1 cellular context compared by ENCODE assay signal in the genomic region with DNA sequence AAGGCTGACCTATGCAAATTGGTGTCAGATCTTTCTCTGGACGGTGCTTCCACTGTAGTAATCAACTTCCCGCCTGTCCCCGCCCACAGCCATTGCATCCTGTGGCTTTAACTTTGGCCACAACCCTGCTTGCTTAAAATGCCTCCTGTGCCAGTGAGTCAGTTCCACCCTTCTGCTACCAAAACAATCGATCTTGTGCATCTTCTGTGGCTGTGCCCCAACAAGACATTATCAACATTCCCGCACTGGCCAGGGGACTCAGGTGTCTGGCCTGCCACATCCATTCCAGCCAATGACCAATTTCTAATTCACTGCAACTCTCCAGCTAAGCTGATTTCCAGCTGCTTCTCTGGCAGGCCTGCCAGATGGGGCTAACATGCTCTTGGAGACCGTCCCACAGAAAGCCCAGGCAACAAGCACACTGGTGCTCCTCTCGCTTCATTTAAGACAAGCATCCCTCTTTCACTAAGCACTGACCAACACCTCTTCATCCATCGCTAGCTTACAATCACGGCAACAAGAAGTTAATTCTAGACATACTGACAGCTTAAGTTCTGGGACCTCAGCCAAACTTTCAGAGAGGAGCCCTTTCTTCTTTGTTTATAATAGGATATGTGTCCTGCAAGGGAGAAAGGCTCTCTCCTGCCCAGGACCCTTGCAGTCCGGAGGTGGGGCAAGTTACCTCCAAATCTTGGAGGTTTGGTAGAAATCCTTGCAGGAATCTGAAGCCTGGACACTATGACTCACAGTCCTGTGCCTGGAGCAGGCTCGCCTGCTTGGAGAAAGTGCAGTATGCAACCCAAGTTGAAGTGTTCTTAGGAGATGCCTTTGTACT.
TF ChIP-seq lines count a peak whose summit lies in the region.

No MANE protein-coding gene starts in this region.

TF ChIP-seq in HepG2, 621 proteins besides CTCF, POLR2A, EP300 and RAD21 (continued from another document):
- TF ChIP-seq, protein P1, sequence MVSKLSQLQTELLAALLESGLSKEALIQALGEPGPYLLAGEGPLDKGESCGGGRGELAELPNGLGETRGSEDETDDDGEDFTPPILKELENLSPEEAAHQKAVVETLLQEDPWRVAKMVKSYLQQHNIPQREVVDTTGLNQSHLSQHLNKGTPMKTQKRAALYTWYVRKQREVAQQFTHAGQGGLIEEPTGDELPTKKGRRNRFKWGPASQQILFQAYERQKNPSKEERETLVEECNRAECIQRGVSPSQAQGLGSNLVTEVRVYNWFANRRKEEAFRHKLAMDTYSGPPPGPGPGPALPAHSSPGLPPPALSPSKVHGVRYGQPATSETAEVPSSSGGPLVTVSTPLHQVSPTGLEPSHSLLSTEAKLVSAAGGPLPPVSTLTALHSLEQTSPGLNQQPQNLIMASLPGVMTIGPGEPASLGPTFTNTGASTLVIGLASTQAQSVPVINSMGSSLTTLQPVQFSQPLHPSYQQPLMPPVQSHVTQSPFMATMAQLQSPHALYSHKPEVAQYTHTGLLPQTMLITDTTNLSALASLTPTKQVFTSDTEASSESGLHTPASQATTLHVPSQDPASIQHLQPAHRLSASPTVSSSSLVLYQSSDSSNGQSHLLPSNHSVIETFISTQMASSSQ (IDR thresholded peaks at IDR 0.05; ENCODE audit: low read depth): no peak
- TF ChIP-seq, protein P1 (CRISPR knock-in tag; IDR thresholded peaks at IDR 0.05; ENCODE audit: borderline replicate concordance): no peak
- no peak for TF ChIP-seq RARA (CRISPR knock-in tag; IDR thresholded peaks at IDR 0.05)
- TF ChIP-seq RFX1 (IDR thresholded peaks at IDR 0.05): no peak
